Comparison of ENCODE assay signal across 11 cellular contexts in genomic region chr15:89122532-89123525, GRCh38. TPM values are rescaled to one million over a fixed set of nuclear protein-coding genes. Genes with fewer than 3 reads are reported as not detected.
DNase-seq lines count a peak whose midpoint lies in the region; ATAC-seq and TF ChIP-seq lines count a peak whose summit lies in the region.
"Had no signal": no experiment of that assay in that cellular context is flagged by ENCODE, and none has a peak within 500 bp of the region (broad histone marks: within the 10 kb centered on the region; RNA-seq: fewer than 3 reads in every experiment).

No MANE protein-coding gene starts in this region.

- H3K4me3 Mint-ChIP-seq in CD14-positive monocyte: no peak overlapping the region

- H4K20me1 ChIP-seq in PC-3 (ENCODE audit: low read length): no peaks in the 10 kb centered on the region

- H3K36me3 ChIP-seq in PC-3 (ENCODE audit: low read depth, low read length) (peaks cover 11% of the 10 kb centered on the region), esophagus muscularis mucosa (peaks cover 0 to 59% (median 33%) of the 10 kb centered on the region in 4 donors), SJCRH30 (peaks cover 16% of the 10 kb centered on the region), WERI-Rb-1 (peaks cover 29% of the 10 kb centered on the region)

- H3K36me3 Mint-ChIP-seq in CD14-positive monocyte: peaks cover 0 to 71% of the 10 kb centered on the region in 2 donors

- H3K27ac Mint-ChIP-seq in CD14-positive monocyte: no peak overlapping the region

- POLR2A ChIA-PET in PC-3 (lab: Charles Lee; ENCODE audit: unreplicated experiment): no interaction called here

- no peaks in the 10 kb centered on the region for H3K9me2 ChIP-seq in PC-3 (replicated peaks; ENCODE audit: low read length)

- no peaks in the 10 kb centered on the region for H3K27me3 Mint-ChIP-seq in CD14-positive monocyte (ENCODE audit: low read depth in 3 of 3)

- CTCF ChIA-PET in PC-3 (lab: Charles Lee): interaction anchor here (0.5 kb wide), 1 partner anchor 16 kb away, joined by 3 read pairs; no protein-coding TSS in a partner anchor

- no TSS peak for BruUV-seq in PC-3 (replicated peaks; lab: Mats Ljungman, UMichigan)

- H3K27ac ChIP-seq in PC-3 (ENCODE audit: low read length) (peak overlapping the region; percentile 99), esophagus muscularis mucosa (replicated peaks in 1 of 4) (peak overlapping the region; percentile 41 to 89 (median 86)), SJCRH30 (no peak overlapping the region), WERI-Rb-1 (no peak overlapping the region)
- H3K27ac ChIP-seq: parathyroid adenoma had no signal

- no peak for TF ChIP-seq EP300 in esophagus muscularis mucosa (IDR thresholded peaks at IDR 0.05)

- peak; percentile 88 for DNase-seq in ELR (ENCODE audit: low read depth)
- peak; percentile 88 for DNase-seq in PC-3
- DNase-seq in esophagus muscularis mucosa (ENCODE audit: extremely low spot score): no peak
- peak; percentile 86 for DNase-seq in renal cortical epithelial cell (ENCODE audit: low read depth)
- no peak for DNase-seq in SJCRH30
- no peak for DNase-seq in CD14-positive monocyte (ENCODE audit: low spot score)
- DNase-seq in WERI-Rb-1: no peak
- DNase-seq: kidney glomerular epithelial cell, NCI-H1105 had no signal

- intact Hi-C loops in PC-3 (cut with micrococcal nuclease) (loop anchor here (1.0 kb wide), 1 partner anchor 43 kb away; no protein-coding TSS in a partner anchor), esophagus muscularis mucosa (cut with DNase I) (no loop called here), CD14-positive monocyte (cut with micrococcal nuclease) (no loop called here)

- WGBS in esophagus muscularis mucosa: 89% methylated on average over 11 of the region's 11 CpGs

- peaks cover 18% of the 10 kb centered on the region for H3F3A ChIP-seq in PC-3 (ENCODE audit: low read length, unreplicated experiment)

- TF ChIP-seq POLR2A in esophagus muscularis mucosa (IDR thresholded peaks at IDR 0.05; ENCODE audit: low read depth): no peak

- peaks cover 10% of the 10 kb centered on the region for H3K79me2 ChIP-seq in PC-3 (ENCODE audit: low read length)
- H3K79me2 ChIP-seq: parathyroid adenoma had no signal

- peaks cover 26% of the 10 kb centered on the region for H3K4me1 Mint-ChIP-seq in CD14-positive monocyte

- H3K9me3 ChIP-seq in PC-3 (ENCODE audit: low read length): no peaks in the 10 kb centered on the region
- H3K9me3 ChIP-seq in esophagus muscularis mucosa: no peaks in the 10 kb centered on the region
- no peaks in the 10 kb centered on the region for H3K9me3 ChIP-seq in SJCRH30 (replicated peaks)
- no peaks in the 10 kb centered on the region for H3K9me3 ChIP-seq in WERI-Rb-1 (ENCODE audit: severe bottlenecking)

- TF ChIP-seq CTCF in PC-3 (conservative IDR thresholded peaks at IDR 0.05; ENCODE audit: low read depth, low read length) (no peak), esophagus muscularis mucosa (IDR thresholded peaks at IDR 0.05) (no peak), CD14-positive monocyte (IDR thresholded peaks at IDR 0.05) (no peak), WERI-Rb-1 (IDR thresholded peaks at IDR 0.05; ENCODE audit: low read depth, low read length) (no peak)

- no peak overlapping the region for H3K9ac ChIP-seq in PC-3 (ENCODE audit: low read length)
- H3K9ac ChIP-seq: parathyroid adenoma had no signal

- 0 out of 2 replicates have a peak overlapping the region, but pooled peaks have one; percentile 18 for H3K4me2 ChIP-seq in PC-3 (ENCODE audit: low read length)

- no peak overlapping the region for H2AFZ ChIP-seq in PC-3 (ENCODE audit: low read length)
- H2AFZ ChIP-seq: parathyroid adenoma had no signal

- no peaks in the 10 kb centered on the region for H3K9me3 Mint-ChIP-seq in CD14-positive monocyte

- ATAC-seq in PC-3 (peak; percentile 37), HG02938 (IDR thresholded peaks at IDR 0.05; ENCODE audit: unreplicated experiment) (no peak)

- H3K4me1 ChIP-seq in PC-3 (ENCODE audit: insufficient read depth, low read length) (peaks cover 80% of the 10 kb centered on the region), esophagus muscularis mucosa (peaks cover 55 to 73% (median 66%) of the 10 kb centered on the region in 4 donors), SJCRH30 (no peaks in the 10 kb centered on the region)
- H3K4me1 ChIP-seq: parathyroid adenoma had no signal

- no peaks in the 10 kb centered on the region for H3K27me3 ChIP-seq in PC-3 (ENCODE audit: low read length)
- H3K27me3 ChIP-seq in esophagus muscularis mucosa: no peaks in the 10 kb centered on the region
- H3K27me3 ChIP-seq in SJCRH30: no peaks in the 10 kb centered on the region
- no peaks in the 10 kb centered on the region for H3K27me3 ChIP-seq in WERI-Rb-1 (ENCODE audit: insufficient read depth, low read depth, severe bottlenecking)

- H3K4me3 ChIP-seq in PC-3 (ENCODE audit: low read length) (no peak overlapping the region), esophagus muscularis mucosa (no peak overlapping the region), SJCRH30 (no peak overlapping the region), WERI-Rb-1 (ENCODE audit: low read depth, low read length) (no peak overlapping the region)

RNA-seq across cellular contexts. Expression of gene ABHD2, which starts 34.6 kb away (rescaled TPM):
- total RNA-seq in PC-3 (2014; rRNA removed): 31.4 and 34.0 TPM in 2 replicates
- 10 to 100 TPM; 49.8 to 82.3 (median 72.1) TPM for total RNA-seq in esophagus muscularis mucosa
- total RNA-seq in renal cortical epithelial cell: 78.7 and 82.1 TPM in 2 replicates
- 25.5 and 27.7 TPM in 2 replicates for total RNA-seq in SJCRH30 (2014; rRNA removed; shearing (Covaris generic))
- polyA plus RNA-seq in CD14-positive monocyte: 10 to 100 TPM; 37.3 to 67.1 TPM

Comparison
In these comparisons a context has a peak if more than half of its experiments do, and no peak if none do; other contexts are left out.
1. DNase-seq: peak in ELR (single experiment), PC-3 (single experiment) and renal cortical epithelial cell (single experiment); none in esophagus muscularis mucosa (single experiment), SJCRH30 (0 of 2), CD14-positive monocyte (single experiment) and WERI-Rb-1 (single experiment).
2. H3K27ac ChIP-seq: peak in PC-3 (single experiment) and esophagus muscularis mucosa (4 of 4); none in SJCRH30 (single experiment) and WERI-Rb-1 (single experiment).